ENCODE assay signal across 16 cellular contexts in genomic region chr12:7100239-7100638, GRCh38. TPM values are rescaled to one million over a fixed set of nuclear protein-coding genes. Genes with fewer than 3 reads are reported as not detected.
DNase-seq lines count a peak whose midpoint lies in the region; TF ChIP-seq lines count a peak whose summit lies in the region.
"Had no signal": no experiment of that assay in that cellular context is flagged by ENCODE, and none has a peak within 500 bp of the region (broad histone marks: within the 10 kb centered on the region; RNA-seq: fewer than 3 reads in every experiment).

No MANE protein-coding gene starts in this region.

- H3K4me3 ChIP-seq in HEK293 (ENCODE audit: low read depth, low read length) (no peak overlapping the region), hepatocyte (no peak overlapping the region)
- H3K4me3 ChIP-seq: SK-N-MC had no signal

- H3K9me2 ChIP-seq in hepatocyte (replicated peaks; ENCODE audit: insufficient read depth) = no peaks in the 10 kb centered on the region

- WGBS in hepatocyte (ENCODE audit: low lambda C conversion rate, missing lambda C conversion rate) = 91% methylated on average over 4 of the region's 4 CpGs

- POLR2A ChIA-PET in HEK293 (lab: Yijun Ruan, JAX) = no interaction called here

- H2AFZ ChIP-seq in hepatocyte = no peak overlapping the region

- CTCF ChIA-PET in HEK293 (lab: Yijun Ruan, JAX) = interaction anchor here (1.1 to 4.6 kb wide), 2 partner anchors 8 to 12 kb away, joined by 4 to 32 read pairs; no protein-coding TSS in a partner anchor

- no peaks in the 10 kb centered on the region for H4K20me1 ChIP-seq in hepatocyte (ENCODE audit: insufficient read depth, poor library complexity, severe bottlenecking)

- TF ChIP-seq CTCF in HEK293 (tag by site-specific recombination; IDR thresholded peaks at IDR 0.05) (no peak), hepatocyte (IDR thresholded peaks at IDR 0.05; ENCODE audit: poor library complexity) (no peak)

- peaks cover 18% of the 10 kb centered on the region for H3K79me2 ChIP-seq in hepatocyte

- H3K9me3 ChIP-seq in HEK293 (ENCODE audit: control insufficient read depth, insufficient read depth, low read depth, low read length) (no peaks in the 10 kb centered on the region), hepatocyte (ENCODE audit: low read depth) (no peaks in the 10 kb centered on the region)

- no peak overlapping the region for H3K4me2 ChIP-seq in hepatocyte

- no peaks in the 10 kb centered on the region for H3K27me3 ChIP-seq in hepatocyte

- DNase-seq in NCI-H2107 treated with DMSO at 0.1 percent for 48 hours (lab: John Stamatoyannopoulos, UW; ENCODE audit: unreplicated experiment) = peak; percentile 54
- DNase-seq in NCI-H2107 (lab: John Stamatoyannopoulos, UW) = no peak
- peak; percentile 79 for DNase-seq in NCI-H146 treated with DMSO at 0.1 percent for 48 hours (lab: John Stamatoyannopoulos, UW; ENCODE audit: unreplicated experiment)
- peak; percentile 24 for DNase-seq in germinal center (ENCODE audit: low spot score)
- DNase-seq in DMS114 treated with DMSO at 0.1 percent for 48 hours (lab: John Stamatoyannopoulos, UW; ENCODE audit: unreplicated experiment) = no peak
- DNase-seq in Ammon's horn (ENCODE audit: low spot score) = no peak
- no peak for DNase-seq in hepatocyte (ENCODE audit: low spot score)
- DNase-seq: CD4-positive, alpha-beta T cell; KBM-7; NCI-H1694; NCI-H510A; SHP77 had no signal

- no peak overlapping the region for H3K27ac ChIP-seq in HEK293 (ENCODE audit: extremely low read depth, low read depth, low read length)
- H3K27ac ChIP-seq in hepatocyte = no peak overlapping the region
- H3K27ac ChIP-seq: SK-N-MC had no signal

- H3K36me3 ChIP-seq in HEK293 (ENCODE audit: control insufficient read depth in 2 of 2, insufficient read depth in 1 of 2, low read length in 2 of 2) = peaks cover 0 to 25% of the 10 kb centered on the region in 2 experiments; a peak in 1 of 3 replicates
- H3K36me3 ChIP-seq in hepatocyte (replicated peaks; ENCODE audit: insufficient read depth, low read depth) = no peaks in the 10 kb centered on the region

- no peaks in the 10 kb centered on the region for H3K4me1 ChIP-seq in HEK293 (ENCODE audit: control insufficient read depth, insufficient read depth, low read length)
- H3K4me1 ChIP-seq in hepatocyte (ENCODE audit: insufficient read depth) = no peaks in the 10 kb centered on the region

TF ChIP-seq in HEK293, 187 proteins besides CTCF, POLR2A, EP300 and RAD21:
- peak; percentile 66; the same call in 1 of the 2 replicates for TF ChIP-seq OSR2 (tag by site-specific recombination; IDR thresholded peaks at IDR 0.05)
- TF ChIP-seq, protein P1, sequence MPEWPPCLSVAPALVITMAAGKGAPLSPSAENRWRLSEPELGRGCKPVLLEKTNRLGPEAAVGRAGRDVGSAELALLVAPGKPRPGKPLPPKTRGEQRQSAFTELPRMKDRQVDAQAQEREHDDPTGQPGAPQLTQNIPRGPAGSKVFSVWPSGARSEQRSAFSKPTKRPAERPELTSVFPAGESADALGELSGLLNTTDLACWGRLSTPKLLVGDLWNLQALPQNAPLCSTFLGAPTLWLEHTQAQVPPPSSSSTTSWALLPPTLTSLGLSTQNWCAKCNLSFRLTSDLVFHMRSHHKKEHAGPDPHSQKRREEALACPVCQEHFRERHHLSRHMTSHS (tag by site-specific recombination; IDR thresholded peaks at IDR 0.05) = no peak

RNA-seq across cellular contexts. Expression of gene C1R, which starts 8.0 kb away (rescaled TPM):
- total RNA-seq in hepatocyte = 80.1 and 85.4 TPM in 2 replicates
- polyA plus RNA-seq in hepatocyte = 89.6 and 95.1 TPM in 2 replicates

RNA-seq across cellular contexts. Expression of gene C1RL, which starts 8.8 kb away (rescaled TPM):
- total RNA-seq in hepatocyte = 60.0 and 64.5 TPM in 2 replicates
- polyA plus RNA-seq in hepatocyte = 26.4 and 35.5 TPM in 2 replicates

RNA-seq across cellular contexts. Expression of gene RBP5, which starts 28.4 kb away (rescaled TPM):
- total RNA-seq in hepatocyte = 11.1 and 16.2 TPM in 2 replicates
- polyA plus RNA-seq in hepatocyte = 23.0 and 30.0 TPM in 2 replicates
- total RNA-seq: CD4-positive, alpha-beta T cell; RPMI7951 had no signal
- polyA plus RNA-seq: BJ had no signal

RNA-seq across cellular contexts. Expression of gene CLSTN3, which starts 29.9 kb away (rescaled TPM):
- total RNA-seq in hepatocyte = 38.0 and 57.0 TPM in 2 replicates
- polyA plus RNA-seq in hepatocyte = 37.8 and 39.5 TPM in 2 replicates

RNA-seq across cellular contexts. Expression of gene C1S, which starts 39.7 kb away (rescaled TPM):
- 114 and 120 TPM in 2 replicates for total RNA-seq in hepatocyte
- polyA plus RNA-seq in hepatocyte = 130 and 143 TPM in 2 replicates

Comparison
In these comparisons a context has a peak if more than half of its experiments do, and no peak if none do; other contexts are left out.
1. DNase-seq: peak in NCI-H2107 treated with DMSO at 0.1 percent for 48 hours (single experiment), NCI-H146 treated with DMSO at 0.1 percent for 48 hours (single experiment) and germinal center (single experiment); none in NCI-H2107 (single experiment), DMS114 treated with DMSO at 0.1 percent for 48 hours (single experiment), Ammon's horn (single experiment) and hepatocyte (single experiment).